In genomic region chr10:32120147-32120546, GRCh38 we compare ENCODE assay signal across 8 cellular contexts.
"Had no signal": no experiment of that assay in that cellular context is flagged by ENCODE, and none has a peak within 500 bp of the region (broad histone marks: within the 10 kb centered on the region; RNA-seq: fewer than 3 reads in every experiment).

No MANE protein-coding gene starts in this region.

- H3K4me3 ChIP-seq: GM12878 had no signal

- DNase-seq: GDM1, GF-D8 had no signal

- ATAC-seq: GM12878 had no signal

- FAIRE-seq: G401.6, GM12878, GM12891, GM12892, GM18507, GM19239 had no signal
